In genomic region chr17:17067277-17067676, GRCh38 we compare ENCODE assay signal across 12 cellular contexts. TPM values are rescaled to one million over a fixed set of nuclear protein-coding genes. Genes with fewer than 3 reads are reported as not detected.
DNase-seq lines count a peak whose midpoint lies in the region; ATAC-seq and TF ChIP-seq lines count a peak whose summit lies in the region.
"Had no signal": no experiment of that assay in that cellular context is flagged by ENCODE, and none has a peak within 500 bp of the region (broad histone marks: within the 10 kb centered on the region; RNA-seq: fewer than 3 reads in every experiment).

No MANE protein-coding gene starts in this region.

- H3K27ac ChIP-seq in testis = no peak overlapping the region

- peaks cover 12% of the 10 kb centered on the region for H3K36me3 Mint-ChIP-seq in activated CD4-positive, alpha-beta T cell treated with anti-CD3 and anti-CD28 coated beads for 36 hours (ENCODE audit: low read depth)
- peaks cover 15% of the 10 kb centered on the region for H3K36me3 Mint-ChIP-seq in activated CD4-positive, alpha-beta T cell treated with anti-CD3 and anti-CD28 coated beads, Interleukin-2, amount 10 ng/mL, durations not matched to agents 24 days and 14 days (ENCODE audit: low read depth)

- intact Hi-C loops in activated CD4-positive, alpha-beta T cell treated with anti-CD3 and anti-CD28 coated beads for 36 hours (cut with DNase I, micrococcal nuclease) = loop anchor here in 1 of 2 experiments (5.0 kb wide), 1 partner anchor 45 kb away; no protein-coding TSS in a partner anchor
- intact Hi-C loops in activated CD4-positive, alpha-beta T cell treated with anti-CD3 and anti-CD28 coated beads, Interleukin-2, amount 10 ng/mL, durations not matched to agents 24 days and 14 days (cut with micrococcal nuclease) = no loop called here
- intact Hi-C loops in testis (cut with DNase I; ENCODE audit: low total_unique reads) = no loop called here

- DNase-seq in activated CD4-positive, alpha-beta T cell treated with anti-CD3 and anti-CD28 coated beads for 36 hours = no peak
- no peak for DNase-seq in activated CD4-positive, alpha-beta T cell treated with anti-CD3 and anti-CD28 coated beads, Interleukin-2, amount 10 ng/mL, durations not matched to agents 24 days and 14 days
- peak; percentile 73 for DNase-seq in SW480 (ENCODE audit: low spot score)
- peak; percentile 64 for DNase-seq in iris pigment epithelial cell (ENCODE audit: low read depth)
- no peak for DNase-seq in stimulated activated naive CD8-positive, alpha-beta T cell treated with anti-CD3 and anti-CD28 coated beads, Interleukin-15, amount 100 ng/mL, for 72 hours
- no peak for DNase-seq in testis
- DNase-seq in stimulated activated CD4-positive, alpha-beta T cell treated with anti-CD3 and anti-CD28 coated beads, Interleukin-15, amount 100 ng/mL, for 24 hours = no peak
- DNase-seq: 8988T; NCI-H1694 treated with DMSO at 0.1 percent for 48 hours; nephron progenitor cell; stimulated activated CD4-positive, alpha-beta T cell treated with anti-CD3 and anti-CD28 coated beads, Interleukin-12 subunit alpha, Interleukin-12 subunit beta, amount 100 ng/mL, for 4 hours had no signal

- no peak overlapping the region for H3K4me3 Mint-ChIP-seq in activated CD4-positive, alpha-beta T cell treated with anti-CD3 and anti-CD28 coated beads for 36 hours
- H3K4me3 Mint-ChIP-seq in activated CD4-positive, alpha-beta T cell treated with anti-CD3 and anti-CD28 coated beads, Interleukin-2, amount 10 ng/mL, durations not matched to agents 24 days and 14 days = no peak overlapping the region
- no peak overlapping the region for H3K4me3 Mint-ChIP-seq in stimulated activated naive CD8-positive, alpha-beta T cell treated with anti-CD3 and anti-CD28 coated beads, Interleukin-15, amount 100 ng/mL, for 72 hours
- H3K4me3 Mint-ChIP-seq: nephron progenitor cell had no signal

- peaks cover 6% of the 10 kb centered on the region for H3K9me3 Mint-ChIP-seq in activated CD4-positive, alpha-beta T cell treated with anti-CD3 and anti-CD28 coated beads for 36 hours (ENCODE audit: low read depth)
- H3K9me3 Mint-ChIP-seq in activated CD4-positive, alpha-beta T cell treated with anti-CD3 and anti-CD28 coated beads, Interleukin-2, amount 10 ng/mL, durations not matched to agents 24 days and 14 days = peaks cover 5% of the 10 kb centered on the region
- H3K9me3 Mint-ChIP-seq in stimulated activated naive CD8-positive, alpha-beta T cell treated with anti-CD3 and anti-CD28 coated beads, Interleukin-15, amount 100 ng/mL, for 72 hours = peaks cover 13 to 16% of the 10 kb centered on the region in 2 donors

- TF ChIP-seq CTCF in testis (IDR thresholded peaks at IDR 0.05) = no peak

- H3K27ac Mint-ChIP-seq in activated CD4-positive, alpha-beta T cell treated with anti-CD3 and anti-CD28 coated beads for 36 hours = peak overlapping the region; percentile 56
- no peak overlapping the region for H3K27ac Mint-ChIP-seq in activated CD4-positive, alpha-beta T cell treated with anti-CD3 and anti-CD28 coated beads, Interleukin-2, amount 10 ng/mL, durations not matched to agents 24 days and 14 days
- peak overlapping the region; percentile 67 to 82 for H3K27ac Mint-ChIP-seq in stimulated activated naive CD8-positive, alpha-beta T cell treated with anti-CD3 and anti-CD28 coated beads, Interleukin-15, amount 100 ng/mL, for 72 hours
- H3K27ac Mint-ChIP-seq: nephron progenitor cell had no signal

- H3K27me3 ChIP-seq in testis = no peaks in the 10 kb centered on the region

- POLR2A ChIA-PET in activated CD4-positive, alpha-beta T cell treated with anti-CD3 and anti-CD28 coated beads for 36 hours (lab: Charles Lee) = no interaction called here

- no peaks in the 10 kb centered on the region for H3K27me3 Mint-ChIP-seq in activated CD4-positive, alpha-beta T cell treated with anti-CD3 and anti-CD28 coated beads for 36 hours
- no peaks in the 10 kb centered on the region for H3K27me3 Mint-ChIP-seq in activated CD4-positive, alpha-beta T cell treated with anti-CD3 and anti-CD28 coated beads, Interleukin-2, amount 10 ng/mL, durations not matched to agents 24 days and 14 days
- no peaks in the 10 kb centered on the region for H3K27me3 Mint-ChIP-seq in stimulated activated naive CD8-positive, alpha-beta T cell treated with anti-CD3 and anti-CD28 coated beads, Interleukin-15, amount 100 ng/mL, for 72 hours

- H3K4me3 ChIP-seq in testis = no peak overlapping the region

- H3K4me1 Mint-ChIP-seq in activated CD4-positive, alpha-beta T cell treated with anti-CD3 and anti-CD28 coated beads for 36 hours = peaks cover 61% of the 10 kb centered on the region
- peaks cover 38% of the 10 kb centered on the region for H3K4me1 Mint-ChIP-seq in activated CD4-positive, alpha-beta T cell treated with anti-CD3 and anti-CD28 coated beads, Interleukin-2, amount 10 ng/mL, durations not matched to agents 24 days and 14 days
- peaks cover 71% of the 10 kb centered on the region for H3K4me1 Mint-ChIP-seq in stimulated activated naive CD8-positive, alpha-beta T cell treated with anti-CD3 and anti-CD28 coated beads, Interleukin-15, amount 100 ng/mL, for 72 hours

- no peaks in the 10 kb centered on the region for H3K9me3 ChIP-seq in testis

- CTCF ChIA-PET in activated CD4-positive, alpha-beta T cell treated with anti-CD3 and anti-CD28 coated beads for 36 hours (lab: Charles Lee) = no interaction called here

- 84 to 91% methylated on average over 5 of the region's 5 CpGs for WGBS in testis, 2 donors

- ATAC-seq in activated CD4-positive, alpha-beta T cell treated with anti-CD3 and anti-CD28 coated beads for 36 hours = no peak
- no peak for ATAC-seq in stimulated activated naive CD8-positive, alpha-beta T cell treated with anti-CD3 and anti-CD28 coated beads, Interleukin-15, amount 100 ng/mL, for 72 hours
- no peak for ATAC-seq in HG03045 (IDR thresholded peaks at IDR 0.05; ENCODE audit: unreplicated experiment)

- no peak for TF ChIP-seq POLR2A in testis (IDR thresholded peaks at IDR 0.05)

- H3K4me1 ChIP-seq in testis = peaks cover 23% of the 10 kb centered on the region

- H3K36me3 ChIP-seq in testis (ENCODE audit: low read depth, missing control alignments) = no peaks in the 10 kb centered on the region

RNA-seq across cellular contexts. Expression of gene MPRIP, which starts 25.0 kb away (rescaled TPM):
- 100 to 1,000 TPM; 131 to 179 TPM for total RNA-seq in activated CD4-positive, alpha-beta T cell treated with anti-CD3 and anti-CD28 coated beads for 36 hours
- total RNA-seq in activated CD4-positive, alpha-beta T cell treated with anti-CD3 and anti-CD28 coated beads, Interleukin-2, amount 10 ng/mL, durations not matched to agents 24 days and 14 days = 155 and 161 TPM in 2 replicates
- total RNA-seq in testis = 100 to 1,000 TPM; 304 to 337 TPM
- polyA plus RNA-seq in testis (ENCODE audit: insufficient read depth, low read depth, low replicate concordance) = 191 TPM

Comparison
In these comparisons a context has a peak if more than half of its experiments do, and no peak if none do; other contexts are left out.
1. DNase-seq: peak in SW480 (single experiment) and iris pigment epithelial cell (single experiment); none in activated CD4-positive, alpha-beta T cell treated with anti-CD3 and anti-CD28 coated beads for 36 hours (single experiment), activated CD4-positive, alpha-beta T cell treated with anti-CD3 and anti-CD28 coated beads, Interleukin-2, amount 10 ng/mL, durations not matched to agents 24 days and 14 days (single experiment), stimulated activated naive CD8-positive, alpha-beta T cell treated with anti-CD3 and anti-CD28 coated beads, Interleukin-15, amount 100 ng/mL, for 72 hours (0 of 2), testis (single experiment) and stimulated activated CD4-positive, alpha-beta T cell treated with anti-CD3 and anti-CD28 coated beads, Interleukin-15, amount 100 ng/mL, for 24 hours (single experiment).